16 cellular contexts compared by ENCODE assay signal in the genomic region with DNA sequence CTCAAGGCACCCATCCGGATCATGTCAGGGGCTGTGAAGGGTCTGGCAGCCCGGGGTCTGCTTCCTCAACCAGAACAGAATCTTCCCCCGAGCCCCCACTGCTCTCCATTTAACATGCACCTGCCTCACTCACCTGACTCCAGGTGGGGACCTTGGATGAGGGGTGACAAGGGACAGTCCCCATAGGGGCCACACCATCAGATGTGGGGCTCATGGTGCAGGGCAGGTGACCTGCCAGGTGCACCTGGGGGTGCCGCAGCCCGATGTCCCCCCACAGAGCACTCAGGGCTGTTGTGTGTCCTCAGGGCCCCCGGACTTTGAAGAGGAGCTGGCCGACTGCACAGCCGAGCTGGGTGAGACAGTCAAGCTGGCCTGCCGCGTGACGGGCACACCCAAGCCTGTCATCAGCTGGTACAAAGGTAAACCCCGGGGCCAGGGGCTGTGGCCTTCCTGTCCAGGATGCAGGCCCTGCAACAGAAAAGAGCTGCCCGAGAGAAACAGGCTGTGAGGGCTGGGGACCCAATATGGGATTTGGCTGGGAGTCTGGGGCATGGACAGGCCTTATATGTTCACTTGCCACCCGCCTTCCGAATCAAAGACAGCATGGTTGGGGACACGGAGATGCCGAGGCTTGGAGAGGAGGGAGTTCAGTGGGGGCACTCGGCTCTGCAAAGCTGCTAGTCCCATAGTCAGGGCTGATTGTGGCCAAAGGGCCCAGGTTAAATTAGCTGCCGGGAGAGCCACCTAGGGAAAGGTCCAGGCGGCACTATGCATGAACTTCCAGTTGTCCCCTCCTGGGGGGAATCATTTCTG.
DNase-seq lines count a peak whose midpoint lies in the region; ATAC-seq and TF ChIP-seq lines count a peak whose summit lies in the region.
"Had no signal": no experiment of that assay in that cellular context is flagged by ENCODE, and none has a peak within 500 bp of the region (broad histone marks: within the 10 kb centered on the region; RNA-seq: fewer than 3 reads in every experiment).

No MANE protein-coding gene starts in this region.

- no peak overlapping the region for H3K4me2 ChIP-seq in osteoblast (ENCODE audit: insufficient read depth, low read length)

- no peak for ATAC-seq in heart left ventricle
- ATAC-seq in left cardiac atrium: no peak
- no peak for ATAC-seq in upper lobe of right lung
- no peak for ATAC-seq in HG02840 (IDR thresholded peaks at IDR 0.05; ENCODE audit: low FRiP score, unreplicated experiment)
- no peak for ATAC-seq in HG02885 (IDR thresholded peaks at IDR 0.05; ENCODE audit: poor library complexity, unreplicated experiment)
- ATAC-seq: effector memory CD8-positive, alpha-beta T cell; naive thymus-derived CD8-positive, alpha-beta T cell had no signal

- no peaks in the 10 kb centered on the region for H3K9me3 ChIP-seq in heart left ventricle
- no peaks in the 10 kb centered on the region for H3K9me3 ChIP-seq in left ventricle myocardium inferior (replicated peaks)
- H3K9me3 ChIP-seq in osteoblast (ENCODE audit: low read depth, low read length): peaks cover 4% of the 10 kb centered on the region
- H3K9me3 ChIP-seq in upper lobe of right lung: no peaks in the 10 kb centered on the region
- H3K9me3 ChIP-seq: ascending aorta had no signal

- no peak for TF ChIP-seq CTCF in heart left ventricle (IDR thresholded peaks at IDR 0.05)
- TF ChIP-seq CTCF in left ventricle myocardium inferior (IDR thresholded peaks at IDR 0.05; ENCODE audit: borderline replicate concordance): no peak
- no peak for TF ChIP-seq CTCF in osteoblast (IDR thresholded peaks at IDR 0.05; ENCODE audit: extremely low read depth, low read depth, low read length)
- no peak for TF ChIP-seq CTCF in upper lobe of right lung (IDR thresholded peaks at IDR 0.05)

- H3K79me2 ChIP-seq in osteoblast (ENCODE audit: insufficient read depth, low read length): no peaks in the 10 kb centered on the region

- H3K36me3 ChIP-seq in heart left ventricle (peaks cover 0 to 73% (median 37%) of the 10 kb centered on the region in 9 donors), left ventricle myocardium inferior (peaks cover 59% of the 10 kb centered on the region), osteoblast (ENCODE audit: insufficient read depth, low read length) (no peaks in the 10 kb centered on the region), upper lobe of right lung (no peaks in the 10 kb centered on the region)
- H3K36me3 ChIP-seq: ascending aorta had no signal

- no peak for TF ChIP-seq POLR2A in heart left ventricle (IDR thresholded peaks at IDR 0.05)

- intact Hi-C loops in heart left ventricle (cut with DNase I): no loop called here
- intact Hi-C loops in left cardiac atrium (cut with DNase I): no loop called here
- intact Hi-C loops in left ventricle myocardium inferior (cut with micrococcal nuclease): no loop called here
- intact Hi-C loops in upper lobe of right lung (cut with DNase I): no loop called here

- WGBS in heart left ventricle, 4 donors: 84 to 90% (median 86%) methylated on average over 19 to 20 of the region's 20 CpGs

- H3K27ac ChIP-seq in heart left ventricle (no peak overlapping the region), left ventricle myocardium inferior (replicated peaks) (no peak overlapping the region), osteoblast (ENCODE audit: low read depth, low read length) (no peak overlapping the region), upper lobe of right lung (no peak overlapping the region)
- H3K27ac ChIP-seq: ascending aorta, SK-N-MC had no signal

- peaks cover 0 to 26% (median 3%) of the 10 kb centered on the region in 12 donors for H3K4me1 ChIP-seq in heart left ventricle
- peaks cover 34% of the 10 kb centered on the region for H3K4me1 ChIP-seq in left ventricle myocardium inferior
- H3K4me1 ChIP-seq in osteoblast (ENCODE audit: insufficient read depth, low read length): no peaks in the 10 kb centered on the region
- no peaks in the 10 kb centered on the region for H3K4me1 ChIP-seq in upper lobe of right lung
- H3K4me1 ChIP-seq: ascending aorta had no signal

- H3K27me3 ChIP-seq in heart left ventricle (no peaks in the 10 kb centered on the region), left ventricle myocardium inferior (ENCODE audit: low read depth) (no peaks in the 10 kb centered on the region), osteoblast (ENCODE audit: insufficient read depth, low read length) (no peaks in the 10 kb centered on the region), upper lobe of right lung (no peaks in the 10 kb centered on the region)
- H3K27me3 ChIP-seq: ascending aorta had no signal

- H3K4me3 ChIP-seq in heart left ventricle (no peak overlapping the region), left ventricle myocardium inferior (no peak overlapping the region), osteoblast (ENCODE audit: insufficient read depth, low read length) (no peak overlapping the region), upper lobe of right lung (no peak overlapping the region)
- H3K4me3 ChIP-seq: ascending aorta, SK-N-MC had no signal

- H2AFZ ChIP-seq in osteoblast (ENCODE audit: low read length): no peak overlapping the region

- no peaks in the 10 kb centered on the region for H4K20me1 ChIP-seq in osteoblast (ENCODE audit: insufficient read depth, low read length)

- DNase-seq in heart left ventricle: peak; percentile 8 to 47 (median 19)
- DNase-seq in left cardiac atrium: no peak
- peak; percentile 9 for DNase-seq in left ventricle myocardium inferior
- peak; percentile 69 for DNase-seq in osteoblast (ENCODE audit: insufficient read length, low spot score, missing footprints)
- no peak for DNase-seq in upper lobe of right lung
- DNase-seq: activated gamma-delta T cell treated with Interleukin-2 at 50 U/mL for 16 hours; effector memory CD8-positive, alpha-beta T cell; HFFc6; immature natural killer cell; NCI-H187 treated with DMSO at 0.1 percent for 48 hours; stimulated activated CD4-positive, alpha-beta T cell treated with anti-CD3 and anti-CD28 coated beads, Interleukin-15, amount 100 ng/mL, for 24 hours had no signal

Comparison
In these comparisons a context has a peak if more than half of its experiments do, and no peak if none do; other contexts are left out.
1. DNase-seq: peak in heart left ventricle (5 of 5), left ventricle myocardium inferior (single experiment) and osteoblast (single experiment); none in left cardiac atrium (single experiment) and upper lobe of right lung (single experiment).